In genomic region chr2:15941483-15941853, GRCh38 we compare ENCODE assay signal across 8 cellular contexts. TPM values are rescaled to one million over a fixed set of nuclear protein-coding genes. Genes with fewer than 3 reads are reported as not detected.
DNase-seq lines count a peak whose midpoint lies in the region; ATAC-seq, FAIRE-seq and TF ChIP-seq lines count a peak whose summit lies in the region.

No MANE protein-coding gene starts in this region.

- H3K27ac Mint-ChIP-seq in activated CD4-positive, alpha-beta T cell treated with anti-CD3 and anti-CD28 coated beads for 36 hours: no peak overlapping the region

- intact Hi-C loops in activated CD4-positive, alpha-beta T cell treated with anti-CD3 and anti-CD28 coated beads for 36 hours (cut with DNase I, micrococcal nuclease): loop anchor here (2.0 to 10.0 kb wide), 6 partner anchors 73 to 667 kb away; no protein-coding TSS in a partner anchor
- intact Hi-C loops in kidney (cut with DNase I): no loop called here

- H3K4me1 ChIP-seq in kidney (ENCODE audit: control insufficient read depth in 1 of 2, insufficient read depth in 1 of 2, low read depth in 1 of 2, low read length in 2 of 2) (peaks cover 0 to 18% of the 10 kb centered on the region in 2 donors), subcutaneous abdominal adipose tissue (ENCODE audit: control insufficient read depth in 5 of 5, insufficient read depth in 5 of 5, low read length in 5 of 5) (peaks cover 4 to 49% (median 45%) of the 10 kb centered on the region in 5 donors)

- no peak for ATAC-seq in activated CD4-positive, alpha-beta T cell treated with anti-CD3 and anti-CD28 coated beads for 36 hours
- no peak for ATAC-seq in HG02885 (IDR thresholded peaks at IDR 0.05; ENCODE audit: poor library complexity, unreplicated experiment)

- POLR2A ChIA-PET in activated CD4-positive, alpha-beta T cell treated with anti-CD3 and anti-CD28 coated beads for 36 hours (lab: Charles Lee): no interaction called here

- H3K27me3 ChIP-seq in WERI-Rb-1 (ENCODE audit: insufficient read depth, low read depth, severe bottlenecking): no peaks in the 10 kb centered on the region
- H3K27me3 ChIP-seq in subcutaneous abdominal adipose tissue (ENCODE audit: control insufficient read depth in 5 of 5, insufficient read depth in 4 of 5, low read length in 5 of 5): peaks cover 16 to 39% (median 24%) of the 10 kb centered on the region in 5 donors

- CTCF ChIA-PET in activated CD4-positive, alpha-beta T cell treated with anti-CD3 and anti-CD28 coated beads for 36 hours (lab: Charles Lee): interaction anchor here (0.8 to 1.2 kb wide), 2 partner anchors 8 to 24 kb away, joined by 3 to 4 read pairs; no protein-coding TSS in a partner anchor

- H3K4me3 ChIP-seq in WERI-Rb-1 (ENCODE audit: low read depth, low read length): peak overlapping the region; percentile 67
- H3K4me3 ChIP-seq in kidney (ENCODE audit: low read length in 2 of 2): peak overlapping the region; percentile 56 to 72
- H3K4me3 ChIP-seq in subcutaneous abdominal adipose tissue (ENCODE audit: low read depth in 1 of 5, low read length in 5 of 5): peak overlapping the region in 3 of 5 donors; percentile 57 to 68 (median 60)

- DNase-seq in activated CD4-positive, alpha-beta T cell treated with anti-CD3 and anti-CD28 coated beads for 36 hours: peak; percentile 34
- DNase-seq in activated CD4-positive, alpha-beta T cell treated with anti-CD3 and anti-CD28 coated beads for 4 hours: no peak
- DNase-seq in WERI-Rb-1: peak; percentile 95
- DNase-seq in kidney: no peak
- DNase-seq in cerebellum (ENCODE audit: low spot score): no peak
- no peak for DNase-seq in T-helper 9 cell

- TF ChIP-seq CTCF in WERI-Rb-1 (IDR thresholded peaks at IDR 0.05; ENCODE audit: low read depth, low read length) (no peak), kidney (IDR thresholded peaks at IDR 0.05; ENCODE audit: borderline replicate concordance, extremely low read depth, insufficient read depth) (no peak)

- H3K36me3 ChIP-seq in WERI-Rb-1 (peaks cover 56% of the 10 kb centered on the region), kidney (ENCODE audit: control insufficient read depth in 1 of 2, insufficient read depth in 2 of 2, low read length in 2 of 2) (peaks cover 0 to 7% of the 10 kb centered on the region in 2 donors), subcutaneous abdominal adipose tissue (ENCODE audit: control insufficient read depth in 5 of 5, insufficient read depth in 5 of 5, low read length in 5 of 5) (no peaks in the 10 kb centered on the region)

- no peaks in the 10 kb centered on the region for H3K9me3 Mint-ChIP-seq in activated CD4-positive, alpha-beta T cell treated with anti-CD3 and anti-CD28 coated beads for 36 hours (ENCODE audit: low read depth)

- H3K4me1 Mint-ChIP-seq in activated CD4-positive, alpha-beta T cell treated with anti-CD3 and anti-CD28 coated beads for 36 hours: peaks cover 25% of the 10 kb centered on the region

- H3K27ac ChIP-seq in WERI-Rb-1 (peak overlapping the region; percentile 98), kidney (ENCODE audit: low read depth in 2 of 2, low read length in 2 of 2) (no peak overlapping the region), subcutaneous abdominal adipose tissue (ENCODE audit: low read depth, low read length) (no peak overlapping the region)

- H3K9ac ChIP-seq in kidney (ENCODE audit: low read length in 2 of 2) (peak overlapping the region in 1 of 2 donors; percentile 51), subcutaneous abdominal adipose tissue (ENCODE audit: low read length in 5 of 5) (no peak overlapping the region)

- H3K27me3 Mint-ChIP-seq in activated CD4-positive, alpha-beta T cell treated with anti-CD3 and anti-CD28 coated beads for 36 hours: peaks cover 38% of the 10 kb centered on the region

- no peaks in the 10 kb centered on the region for H3K36me3 Mint-ChIP-seq in activated CD4-positive, alpha-beta T cell treated with anti-CD3 and anti-CD28 coated beads for 36 hours (ENCODE audit: low read depth)

- no peaks in the 10 kb centered on the region for H3K9me3 ChIP-seq in WERI-Rb-1 (ENCODE audit: severe bottlenecking)
- H3K9me3 ChIP-seq in kidney (ENCODE audit: control insufficient read depth in 1 of 2, low read length in 2 of 2): no peaks in the 10 kb centered on the region
- no peaks in the 10 kb centered on the region for H3K9me3 ChIP-seq in subcutaneous abdominal adipose tissue (ENCODE audit: control insufficient read depth in 5 of 5, low read length in 5 of 5)

- no peak for FAIRE-seq in kidney (lab: Jason Lieb, UNC)

- peak overlapping the region; percentile 52 for H3K4me3 Mint-ChIP-seq in activated CD4-positive, alpha-beta T cell treated with anti-CD3 and anti-CD28 coated beads for 36 hours

RNA-seq across cellular contexts. Expression of gene MYCN, which starts 1.1 kb away (rescaled TPM):
- under 1 TPM; 0.18 to 0.28 TPM for total RNA-seq in activated CD4-positive, alpha-beta T cell treated with anti-CD3 and anti-CD28 coated beads for 36 hours
- total RNA-seq in kidney: 1.7 TPM
- 2.2 TPM for polyA plus RNA-seq in kidney (ENCODE audit: insufficient read depth, low read depth, low replicate concordance)
- 39.5 TPM for total RNA-seq in cerebellum

Comparison
In these comparisons a context has a peak if more than half of its experiments do, and no peak if none do; other contexts are left out.
1. DNase-seq: peak in activated CD4-positive, alpha-beta T cell treated with anti-CD3 and anti-CD28 coated beads for 36 hours (single experiment) and WERI-Rb-1 (single experiment); none in activated CD4-positive, alpha-beta T cell treated with anti-CD3 and anti-CD28 coated beads for 4 hours (0 of 2), kidney (single experiment), cerebellum (single experiment) and T-helper 9 cell (single experiment).
2. RNA of gene MYCN, which starts 1.1 kb away (total RNA-seq): 39.5 TPM in cerebellum (single experiment); 1.7 TPM in kidney (single experiment) and 0.18 to 0.28 TPM in activated CD4-positive, alpha-beta T cell treated with anti-CD3 and anti-CD28 coated beads for 36 hours; every median in the first group is over 10 times any median in the second.
3. Peak in every context shown above with its lines, with median percentiles within 50 percentile points of each other: H3K4me3 ChIP-seq.